In genomic region chr6:44222486-44222986, GRCh38 we compare ENCODE assay signal across 8 cellular contexts. TPM values are rescaled to one million over a fixed set of nuclear protein-coding genes. Genes with fewer than 3 reads are reported as not detected.
DNase-seq lines count a peak whose midpoint lies in the region; ATAC-seq and TF ChIP-seq lines count a peak whose summit lies in the region.

No MANE protein-coding gene starts in this region.

- peak overlapping the region; percentile 3 for H3K27ac ChIP-seq in layer of hippocampus (ENCODE audit: low read depth, low read length)
- peak overlapping the region; percentile 49 to 82 for H3K27ac ChIP-seq in testis

- H3K27me3 Mint-ChIP-seq in activated CD4-positive, alpha-beta T cell treated with anti-CD3 and anti-CD28 coated beads, Interleukin-2, amount 10 ng/mL, durations not matched to agents 24 days and 14 days = peaks cover 13% of the 10 kb centered on the region
- H3K27me3 Mint-ChIP-seq in activated naive CD8-positive, alpha-beta T cell treated with anti-CD3 and anti-CD28 coated beads, Interleukin-2, amount 50 U/mL, for 24 hours = peaks cover 4% of the 10 kb centered on the region

- H3K27me3 ChIP-seq in layer of hippocampus (ENCODE audit: control insufficient read depth, insufficient read depth, low read length) (no peaks in the 10 kb centered on the region), testis (no peaks in the 10 kb centered on the region)

- H3K27ac Mint-ChIP-seq in activated CD4-positive, alpha-beta T cell treated with anti-CD3 and anti-CD28 coated beads, Interleukin-2, amount 10 ng/mL, durations not matched to agents 24 days and 14 days = peak overlapping the region; percentile 90
- peak overlapping the region; percentile 84 for H3K27ac Mint-ChIP-seq in activated naive CD8-positive, alpha-beta T cell treated with anti-CD3 and anti-CD28 coated beads, Interleukin-2, amount 50 U/mL, for 24 hours

- peaks cover 42% of the 10 kb centered on the region for H3K4me1 Mint-ChIP-seq in activated CD4-positive, alpha-beta T cell treated with anti-CD3 and anti-CD28 coated beads, Interleukin-2, amount 10 ng/mL, durations not matched to agents 24 days and 14 days
- peaks cover 57% of the 10 kb centered on the region for H3K4me1 Mint-ChIP-seq in activated naive CD8-positive, alpha-beta T cell treated with anti-CD3 and anti-CD28 coated beads, Interleukin-2, amount 50 U/mL, for 24 hours

- CTCF ChIA-PET in HEK293T (lab: Yijun Ruan, JAX) = interaction anchor here (0.6 to 1.8 kb wide), 3 partner anchors 9 to 24 kb away, joined by 3 to 4 read pairs (median 4); no protein-coding TSS in a partner anchor

- WGBS in testis, 2 donors = 33 to 42% methylated on average over 7 to 9 of the region's 9 CpGs

- TF ChIP-seq CTCF in testis (IDR thresholded peaks at IDR 0.05) = no peak

- peaks cover 77% of the 10 kb centered on the region for H3K4me1 ChIP-seq in testis

- H3K36me3 ChIP-seq in testis (ENCODE audit: low read depth, missing control alignments) = no peaks in the 10 kb centered on the region

- H3K36me3 Mint-ChIP-seq in activated CD4-positive, alpha-beta T cell treated with anti-CD3 and anti-CD28 coated beads, Interleukin-2, amount 10 ng/mL, durations not matched to agents 24 days and 14 days (ENCODE audit: low read depth) = peaks cover 3% of the 10 kb centered on the region
- peaks cover 12% of the 10 kb centered on the region for H3K36me3 Mint-ChIP-seq in activated naive CD8-positive, alpha-beta T cell treated with anti-CD3 and anti-CD28 coated beads, Interleukin-2, amount 50 U/mL, for 24 hours (ENCODE audit: low read depth)

- ATAC-seq in activated naive CD8-positive, alpha-beta T cell treated with anti-CD3 and anti-CD28 coated beads, Interleukin-2, amount 50 U/mL, for 24 hours = no peak

- no peaks in the 10 kb centered on the region for H3K9me3 ChIP-seq in testis

- TF ChIP-seq POLR2A in testis (IDR thresholded peaks at IDR 0.05) = no peak

- H3K9me3 Mint-ChIP-seq in activated CD4-positive, alpha-beta T cell treated with anti-CD3 and anti-CD28 coated beads, Interleukin-2, amount 10 ng/mL, durations not matched to agents 24 days and 14 days = no peaks in the 10 kb centered on the region
- H3K9me3 Mint-ChIP-seq in activated naive CD8-positive, alpha-beta T cell treated with anti-CD3 and anti-CD28 coated beads, Interleukin-2, amount 50 U/mL, for 24 hours = no peaks in the 10 kb centered on the region

- POLR2A ChIA-PET in HEK293T (lab: Yijun Ruan, JAX) = interaction anchor here (1.4 to 8.0 kb wide), 3 partner anchors 13 to 34 kb away, joined by 6 to 65 read pairs (median 7); partner anchors contain the start of genes HSP90AB1 and SLC35B2

- intact Hi-C loops in activated CD4-positive, alpha-beta T cell treated with anti-CD3 and anti-CD28 coated beads, Interleukin-2, amount 10 ng/mL, durations not matched to agents 24 days and 14 days (cut with micrococcal nuclease) = loop anchor here (2.0 to 5.0 kb wide), 4 partner anchors 34 to 115 kb away; partner anchors contain the start of genes MRPL14, SLC35B2 and TMEM63B
- intact Hi-C loops in testis (cut with DNase I; ENCODE audit: low total_unique reads) = no loop called here

- peak overlapping the region; percentile 91 for H3K4me3 Mint-ChIP-seq in activated CD4-positive, alpha-beta T cell treated with anti-CD3 and anti-CD28 coated beads, Interleukin-2, amount 10 ng/mL, durations not matched to agents 24 days and 14 days
- H3K4me3 Mint-ChIP-seq in activated naive CD8-positive, alpha-beta T cell treated with anti-CD3 and anti-CD28 coated beads, Interleukin-2, amount 50 U/mL, for 24 hours = peak overlapping the region; percentile 91

- peak overlapping the region; percentile 62 to 68 for H3K4me3 ChIP-seq in testis

- no peak for DNase-seq in activated CD4-positive, alpha-beta T cell treated with anti-CD3 and anti-CD28 coated beads, Interleukin-2, amount 10 ng/mL, durations not matched to agents 24 days and 14 days
- no peak for DNase-seq in activated CD4-positive, alpha-beta T cell treated with anti-CD3 and anti-CD28 coated beads for 48 hours
- DNase-seq in activated naive CD8-positive, alpha-beta T cell treated with anti-CD3 and anti-CD28 coated beads, Interleukin-2, amount 50 U/mL, for 24 hours = no peak
- DNase-seq in testis (no peak), mucosa of gallbladder (ENCODE audit: low spot score) (no peak), CD1c-positive myeloid dendritic cell (ENCODE audit: extremely low spot score) (no peak), HEK293T (ENCODE audit: extremely low spot score) (no peak)

TF ChIP-seq in HEK293T, 16 proteins besides CTCF, POLR2A, EP300 and RAD21:
- TF ChIP-seq CTBP1 (IDR thresholded peaks at IDR 0.05; ENCODE audit: borderline replicate concordance) (no peak), TARDBP (IDR thresholded peaks at IDR 0.05) (no peak), SUZ12 (IDR thresholded peaks at IDR 0.05) (no peak), PKNOX1 (IDR thresholded peaks at IDR 0.05) (no peak), NFRKB (IDR thresholded peaks at IDR 0.05) (no peak), ZNF384 (IDR thresholded peaks at IDR 0.05) (no peak), FOXK2 (IDR thresholded peaks at IDR 0.05) (no peak), ARNT (IDR thresholded peaks at IDR 0.05) (no peak), HDGF (IDR thresholded peaks at IDR 0.05; ENCODE audit: borderline replicate concordance) (no peak), BHLHE40 (IDR thresholded peaks at IDR 0.05; ENCODE audit: borderline replicate concordance) (no peak)

RNA-seq across cellular contexts. Expression of gene SLC29A1, which starts 0.9 kb away (rescaled TPM):
- 139 and 144 TPM in 2 replicates for total RNA-seq in activated CD4-positive, alpha-beta T cell treated with anti-CD3 and anti-CD28 coated beads, Interleukin-2, amount 10 ng/mL, durations not matched to agents 24 days and 14 days
- total RNA-seq in testis = 10 to 100 TPM; 51.3 to 70.0 TPM
- 41.2 TPM for polyA plus RNA-seq in testis (ENCODE audit: insufficient read depth, low read depth, low replicate concordance)
- total RNA-seq in mucosa of gallbladder = 66.1 TPM

RNA-seq across cellular contexts. Expression of gene MYMX, which starts 5.8 kb away (rescaled TPM):
- not detected in 2 replicates for total RNA-seq in activated CD4-positive, alpha-beta T cell treated with anti-CD3 and anti-CD28 coated beads, Interleukin-2, amount 10 ng/mL, durations not matched to agents 24 days and 14 days
- total RNA-seq in testis (under 1 TPM in 1 of 2 donors, not detected in 1; 0.87 TPM), mucosa of gallbladder (0.26 TPM)
- polyA plus RNA-seq in testis (ENCODE audit: insufficient read depth, low read depth, low replicate concordance) = 0.73 TPM

RNA-seq across cellular contexts. Expression of gene HSP90AB1, which starts 24.4 kb away (rescaled TPM):
- 2,450 and 2,479 TPM in 2 replicates for total RNA-seq in activated CD4-positive, alpha-beta T cell treated with anti-CD3 and anti-CD28 coated beads, Interleukin-2, amount 10 ng/mL, durations not matched to agents 24 days and 14 days
- total RNA-seq in testis (100 to 1,000 TPM; 480 to 610 TPM), mucosa of gallbladder (893 TPM)
- 602 TPM for polyA plus RNA-seq in testis (ENCODE audit: insufficient read depth, low read depth, low replicate concordance)

RNA-seq across cellular contexts. Expression of gene SLC35B2, which starts 34.8 kb away (rescaled TPM):
- 25.3 and 28.0 TPM in 2 replicates for total RNA-seq in activated CD4-positive, alpha-beta T cell treated with anti-CD3 and anti-CD28 coated beads, Interleukin-2, amount 10 ng/mL, durations not matched to agents 24 days and 14 days
- total RNA-seq in testis = 10 to 100 TPM; 42.4 to 49.8 TPM
- polyA plus RNA-seq in testis (ENCODE audit: insufficient read depth, low read depth, low replicate concordance) = 32.1 TPM
- total RNA-seq in mucosa of gallbladder = 50.8 TPM

RNA-seq across cellular contexts. Expression of gene NFKBIE, which starts 42.8 kb away (rescaled TPM):
- total RNA-seq in activated CD4-positive, alpha-beta T cell treated with anti-CD3 and anti-CD28 coated beads, Interleukin-2, amount 10 ng/mL, durations not matched to agents 24 days and 14 days = 27.6 and 28.2 TPM in 2 replicates
- total RNA-seq in testis (10 to 100 TPM; 18.3 to 29.2 TPM), mucosa of gallbladder (10.9 TPM)
- 13.1 TPM for polyA plus RNA-seq in testis (ENCODE audit: insufficient read depth, low read depth, low replicate concordance)
